27 cellular contexts compared by ENCODE assay signal in genomic region chr13:51823351-51823750, GRCh38. TPM values are rescaled to one million over a fixed set of nuclear protein-coding genes. Genes with fewer than 3 reads are reported as not detected.
DNase-seq lines count a peak whose midpoint lies in the region; ATAC-seq, FAIRE-seq and TF ChIP-seq lines count a peak whose summit lies in the region.
"Had no signal": no experiment of that assay in that cellular context is flagged by ENCODE, and none has a peak within 500 bp of the region (broad histone marks: within the 10 kb centered on the region; RNA-seq: fewer than 3 reads in every experiment).

No MANE protein-coding gene starts in this region.

- H3K27me3 Mint-ChIP-seq in activated T-cell treated with anti-CD3 and anti-CD28 coated beads, Interleukin-2, amount 50 U/mL, for 72 hours (ENCODE audit: low read depth): no peaks in the 10 kb centered on the region
- H3K27me3 Mint-ChIP-seq: naive B cell had no signal

- no peak overlapping the region for H3K4me3 ChIP-seq in sigmoid colon
- no peak overlapping the region for H3K4me3 ChIP-seq in A673 (ENCODE audit: low read depth, low read length, poor library complexity, severe bottlenecking)
- H3K4me3 ChIP-seq: ascending aorta, esophagus muscularis mucosa, pancreas, SJSA1, tibial artery had no signal

- no peaks in the 10 kb centered on the region for H3K36me3 Mint-ChIP-seq in activated T-cell treated with anti-CD3 and anti-CD28 coated beads, Interleukin-2, amount 50 U/mL, for 72 hours (ENCODE audit: insufficient read depth in 2 of 2)
- H3K36me3 Mint-ChIP-seq: naive B cell had no signal

- no peaks in the 10 kb centered on the region for H3K9me3 ChIP-seq in sigmoid colon
- H3K9me3 ChIP-seq in A673 (ENCODE audit: low read depth, low read length, poor library complexity, severe bottlenecking): no peaks in the 10 kb centered on the region
- H3K9me3 ChIP-seq: ascending aorta, esophagus muscularis mucosa, pancreas, SJSA1, tibial artery had no signal

- no peak overlapping the region for H3K27ac Mint-ChIP-seq in activated T-cell treated with anti-CD3 and anti-CD28 coated beads, Interleukin-2, amount 50 U/mL, for 72 hours

- intact Hi-C loops in sigmoid colon (cut with DNase I): no loop called here
- intact Hi-C loops in A673 (cut with micrococcal nuclease; ENCODE audit: unreplicated experiment): no loop called here

- H3K4me3 Mint-ChIP-seq in activated T-cell treated with anti-CD3 and anti-CD28 coated beads, Interleukin-2, amount 50 U/mL, for 72 hours: peak overlapping the region; percentile 71 to 84

- CTCF ChIA-PET in A673 (lab: Charles Lee): no interaction called here

- H3K27ac ChIP-seq in sigmoid colon (no peak overlapping the region), A673 (ENCODE audit: low read depth, low read length, poor library complexity, severe bottlenecking) (no peak overlapping the region)
- H3K27ac ChIP-seq: ascending aorta, esophagus muscularis mucosa, pancreas, SJSA1, tibial artery, WERI-Rb-1 had no signal

- no peaks in the 10 kb centered on the region for H3K9me3 Mint-ChIP-seq in activated T-cell treated with anti-CD3 and anti-CD28 coated beads, Interleukin-2, amount 50 U/mL, for 72 hours
- H3K9me3 Mint-ChIP-seq: naive B cell; T-helper 1 cell treated with Interleukin-12 subunit alpha and Interleukin-12 subunit beta and Interleukin-4 antibody, amounts not matched to agents 30 μg/mL and 1 μg/mL, for 36 hours had no signal

- peak; percentile 18 for FAIRE-seq in GM19239 (lab: Jason Lieb, UNC)
- FAIRE-seq: pancreas had no signal

- BruUV-seq in A673 (replicated peaks; lab: Mats Ljungman, UMichigan): no TSS peak

- H3K27me3 ChIP-seq in sigmoid colon (no peaks in the 10 kb centered on the region), A673 (replicated peaks; ENCODE audit: insufficient read depth, low read depth, low read length, poor library complexity) (no peaks in the 10 kb centered on the region)
- H3K27me3 ChIP-seq: ascending aorta, esophagus muscularis mucosa, pancreas, SJSA1, tibial artery had no signal

- TF ChIP-seq POLR2A in sigmoid colon (IDR thresholded peaks at IDR 0.05): no peak

- no peak for DNase-seq in activated T-cell treated with anti-CD3 and anti-CD28 coated beads, Interleukin-2, amount 50 U/mL, for 72 hours
- no peak for DNase-seq in activated T-cell treated with anti-CD3 and anti-CD28 coated beads, Interleukin-2, amount 50 U/mL, for 48 hours
- DNase-seq in GM19239 (ENCODE audit: insufficient read length, low spot score): no peak
- DNase-seq in astrocyte of the hippocampus (ENCODE audit: low read depth, low spot score): peak; percentile 19
- peak; percentile 17 for DNase-seq in sigmoid colon
- no peak for DNase-seq in A673 (ENCODE audit: low spot score)
- DNase-seq in HUDEP-2 (lab: John Stamatoyannopoulos, UW; ENCODE audit: unreplicated experiment in 76 of 76): no peak
- no peak for DNase-seq in central memory CD4-positive, alpha-beta T cell
- DNase-seq: activated effector memory CD4-positive, alpha-beta T cell treated with Interleukin-2 at 50 U/mL for 16 hours; DMS79 treated with DMSO at 0.1 percent for 48 hours; effector CD8-positive, alpha-beta T cell; GOT3; naive B cell; NCI-H1436 treated with DMSO at 0.1 percent for 48 hours; NCI-H748 treated with DMSO at 0.1 percent for 48 hours; pancreas; PC-3; tibial artery; WERI-Rb-1 had no signal

- no peak for TF ChIP-seq CTCF in sigmoid colon (IDR thresholded peaks at IDR 0.05)
- no peak for TF ChIP-seq CTCF in A673 (conservative IDR thresholded peaks at IDR 0.05; ENCODE audit: low read depth, low read length)

- TF ChIP-seq EP300 in sigmoid colon (IDR thresholded peaks at IDR 0.05): no peak

- H3K4me1 ChIP-seq in sigmoid colon: peaks cover 0 to 50% (median 42%) of the 10 kb centered on the region in 4 donors
- peaks cover 5% of the 10 kb centered on the region for H3K4me1 ChIP-seq in A673 (ENCODE audit: insufficient read depth, low read length, poor library complexity, severe bottlenecking)
- H3K4me1 ChIP-seq: ascending aorta, pancreas had no signal

- WGBS in sigmoid colon, 2 donors: 76 to 87% methylated on average over 2 of the region's 2 CpGs

- peaks cover 99% of the 10 kb centered on the region for H3K4me1 Mint-ChIP-seq in activated T-cell treated with anti-CD3 and anti-CD28 coated beads, Interleukin-2, amount 50 U/mL, for 72 hours (ENCODE audit: low read depth)

- H3K36me3 ChIP-seq in sigmoid colon: no peaks in the 10 kb centered on the region
- no peaks in the 10 kb centered on the region for H3K36me3 ChIP-seq in A673 (ENCODE audit: insufficient read depth, low read length, poor library complexity, severe bottlenecking)
- H3K36me3 ChIP-seq: ascending aorta, esophagus muscularis mucosa, pancreas, SJSA1, tibial artery, WERI-Rb-1 had no signal

- no peak for ATAC-seq in activated T-cell treated with anti-CD3 and anti-CD28 coated beads, Interleukin-2, amount 50 U/mL, for 72 hours (replicated peaks in 1 of 2)
- ATAC-seq: pancreas, PC-3, sciatic nerve had no signal

- POLR2A ChIA-PET in A673 (lab: Charles Lee; ENCODE audit: low non-redundant PET): no interaction called here

RNA-seq across cellular contexts. Expression of gene DHRS12, which starts 19.4 kb away (rescaled TPM):
- total RNA-seq in activated T-cell treated with anti-CD3 and anti-CD28 coated beads, Interleukin-2, amount 50 U/mL, for 72 hours: 1 to 10 TPM; 8.0 to 8.5 TPM
- total RNA-seq in sigmoid colon (10 to 100 TPM; 11.4 to 26.9 (median 14.9) TPM), A673 (2021) (2.8 and 3.1 TPM in 2 replicates)
- polyA plus RNA-seq in sigmoid colon: 10 to 100 TPM in 2 of 3 donors, 1 to 10 TPM in 1; 7.4 to 23.4 (median 16.2) TPM

RNA-seq across cellular contexts. Expression of gene TMEM272, which starts 21.6 kb away (rescaled TPM):
- under 1 TPM; 0.19 to 0.30 TPM for total RNA-seq in activated T-cell treated with anti-CD3 and anti-CD28 coated beads, Interleukin-2, amount 50 U/mL, for 72 hours
- total RNA-seq in sigmoid colon (under 1 TPM in 1 of 4 donors, not detected in 3; under 0.01 TPM), A673 (2021) (0.22 TPM in 1 of 2 replicates, not detected in the other)
- under 1 TPM in 1 of 3 donors, not detected in 2; 0.28 TPM for polyA plus RNA-seq in sigmoid colon
- total RNA-seq: ascending aorta, esophagus muscularis mucosa, kidney epithelial cell, M059J had no signal

RNA-seq across cellular contexts. Expression of gene CCDC70, which starts 38.4 kb away (rescaled TPM):
- total RNA-seq in activated T-cell treated with anti-CD3 and anti-CD28 coated beads, Interleukin-2, amount 50 U/mL, for 72 hours: under 1 TPM in 1 of 2 donors, not detected in 1; 0.22 TPM
- total RNA-seq in sigmoid colon (not detected), A673 (2021) (not detected in 2 replicates)
- polyA plus RNA-seq in sigmoid colon: not detected
- total RNA-seq: ascending aorta, chondrocyte, esophagus muscularis mucosa, kidney epithelial cell, pancreas, PC-3, sciatic nerve had no signal
- polyA plus RNA-seq: pancreas had no signal

Comparison
In these comparisons a context has a peak if more than half of its experiments do, and no peak if none do; other contexts are left out.
1. DNase-seq: peak in astrocyte of the hippocampus (single experiment) and sigmoid colon (single experiment); none in activated T-cell treated with anti-CD3 and anti-CD28 coated beads, Interleukin-2, amount 50 U/mL, for 72 hours (0 of 2), activated T-cell treated with anti-CD3 and anti-CD28 coated beads, Interleukin-2, amount 50 U/mL, for 48 hours (0 of 2), GM19239 (single experiment), A673 (single experiment), HUDEP-2 (0 of 76) and central memory CD4-positive, alpha-beta T cell (single experiment).